In the genomic region with DNA sequence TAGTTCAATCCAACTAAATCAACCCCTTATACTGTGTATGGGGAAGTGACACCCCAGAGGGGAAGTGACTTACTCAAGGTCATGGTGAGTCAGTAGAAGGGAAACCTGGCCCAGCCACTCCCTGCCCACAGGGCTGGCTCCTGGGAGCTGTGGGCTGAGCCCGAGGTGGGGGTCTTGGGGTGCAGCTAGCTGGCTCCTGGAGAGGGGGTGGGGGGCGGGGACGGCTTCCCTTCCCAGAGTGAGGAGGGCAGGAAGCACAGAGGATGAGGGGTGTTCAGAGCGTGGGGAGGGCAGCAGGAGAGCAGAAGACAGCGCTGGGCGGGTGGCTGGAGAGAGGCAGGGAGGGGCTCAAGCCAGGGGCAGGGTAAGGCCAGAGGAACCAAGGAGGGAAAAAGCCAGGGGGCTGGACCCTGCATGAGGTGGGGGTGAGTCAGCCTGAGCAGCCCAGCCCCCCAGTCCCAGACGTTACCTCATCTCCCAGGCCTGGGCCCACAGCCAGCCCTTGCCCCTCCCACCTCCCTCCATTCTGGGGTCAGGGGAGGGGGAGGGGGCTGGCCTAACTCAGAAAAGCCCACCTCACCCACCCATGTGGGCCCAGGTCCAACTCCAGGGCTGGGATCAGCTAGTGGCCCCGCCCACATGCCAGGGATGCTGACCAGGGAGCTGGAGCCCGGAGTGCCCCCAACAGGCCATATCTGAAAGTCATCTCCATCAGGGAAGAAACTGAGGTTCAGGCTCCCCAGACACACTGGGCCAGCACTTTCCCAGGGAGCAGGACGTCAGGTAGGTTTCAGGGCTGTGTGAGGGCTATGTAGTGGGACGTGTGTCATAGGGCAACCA, we compare ENCODE assay signal across 1 cellular context.
A peak's percentile ranks its signal among the peaks of the same experiment; 100 is the strongest.
TF ChIP-seq lines count a peak whose summit lies in the region.

No MANE protein-coding gene starts in this region.

TF ChIP-seq in HEK293, 187 proteins besides CTCF, POLR2A, EP300 and RAD21 (continued from another document and continues in another):
- TF ChIP-seq, protein P1, sequence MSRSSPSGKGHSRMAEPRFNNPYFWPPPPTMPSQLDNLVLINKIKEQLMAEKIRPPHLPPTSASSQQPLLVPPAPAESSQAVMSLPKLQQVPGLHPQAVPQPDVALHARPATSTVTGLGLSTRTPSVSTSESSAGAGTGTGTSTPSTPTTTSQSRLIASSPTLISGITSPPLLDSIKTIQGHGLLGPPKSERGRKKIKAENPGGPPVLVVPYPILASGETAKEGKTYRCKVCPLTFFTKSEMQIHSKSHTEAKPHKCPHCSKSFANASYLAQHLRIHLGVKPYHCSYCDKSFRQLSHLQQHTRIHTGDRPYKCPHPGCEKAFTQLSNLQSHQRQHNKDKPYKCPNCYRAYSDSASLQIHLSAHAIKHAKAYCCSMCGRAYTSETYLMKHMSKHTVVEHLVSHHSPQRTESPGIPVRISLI (tag by site-specific recombination; IDR thresholded peaks at IDR 0.05): no peak
- TF ChIP-seq, protein P2, sequence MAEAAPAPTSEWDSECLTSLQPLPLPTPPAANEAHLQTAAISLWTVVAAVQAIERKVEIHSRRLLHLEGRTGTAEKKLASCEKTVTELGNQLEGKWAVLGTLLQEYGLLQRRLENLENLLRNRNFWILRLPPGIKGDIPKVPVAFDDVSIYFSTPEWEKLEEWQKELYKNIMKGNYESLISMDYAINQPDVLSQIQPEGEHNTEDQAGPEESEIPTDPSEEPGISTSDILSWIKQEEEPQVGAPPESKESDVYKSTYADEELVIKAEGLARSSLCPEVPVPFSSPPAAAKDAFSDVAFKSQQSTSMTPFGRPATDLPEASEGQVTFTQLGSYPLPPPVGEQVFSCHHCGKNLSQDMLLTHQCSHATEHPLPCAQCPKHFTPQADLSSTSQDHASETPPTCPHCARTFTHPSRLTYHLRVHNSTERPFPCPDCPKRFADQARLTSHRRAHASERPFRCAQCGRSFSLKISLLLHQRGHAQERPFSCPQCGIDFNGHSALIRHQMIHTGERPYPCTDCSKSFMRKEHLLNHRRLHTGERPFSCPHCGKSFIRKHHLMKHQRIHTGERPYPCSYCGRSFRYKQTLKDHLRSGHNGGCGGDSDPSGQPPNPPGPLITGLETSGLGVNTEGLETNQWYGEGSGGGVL (tag by site-specific recombination; IDR thresholded peaks at IDR 0.05): peak; percentile 86
- TF ChIP-seq ZNF24 (tag by site-specific recombination; IDR thresholded peaks at IDR 0.05): no peak
- TF ChIP-seq ZNF140 (tag by site-specific recombination; IDR thresholded peaks at IDR 0.05): no peak
- TF ChIP-seq ZNF354C (tag by site-specific recombination; IDR thresholded peaks at IDR 0.05; ENCODE audit: borderline replicate concordance, low read depth): no peak
- TF ChIP-seq, protein P3, sequence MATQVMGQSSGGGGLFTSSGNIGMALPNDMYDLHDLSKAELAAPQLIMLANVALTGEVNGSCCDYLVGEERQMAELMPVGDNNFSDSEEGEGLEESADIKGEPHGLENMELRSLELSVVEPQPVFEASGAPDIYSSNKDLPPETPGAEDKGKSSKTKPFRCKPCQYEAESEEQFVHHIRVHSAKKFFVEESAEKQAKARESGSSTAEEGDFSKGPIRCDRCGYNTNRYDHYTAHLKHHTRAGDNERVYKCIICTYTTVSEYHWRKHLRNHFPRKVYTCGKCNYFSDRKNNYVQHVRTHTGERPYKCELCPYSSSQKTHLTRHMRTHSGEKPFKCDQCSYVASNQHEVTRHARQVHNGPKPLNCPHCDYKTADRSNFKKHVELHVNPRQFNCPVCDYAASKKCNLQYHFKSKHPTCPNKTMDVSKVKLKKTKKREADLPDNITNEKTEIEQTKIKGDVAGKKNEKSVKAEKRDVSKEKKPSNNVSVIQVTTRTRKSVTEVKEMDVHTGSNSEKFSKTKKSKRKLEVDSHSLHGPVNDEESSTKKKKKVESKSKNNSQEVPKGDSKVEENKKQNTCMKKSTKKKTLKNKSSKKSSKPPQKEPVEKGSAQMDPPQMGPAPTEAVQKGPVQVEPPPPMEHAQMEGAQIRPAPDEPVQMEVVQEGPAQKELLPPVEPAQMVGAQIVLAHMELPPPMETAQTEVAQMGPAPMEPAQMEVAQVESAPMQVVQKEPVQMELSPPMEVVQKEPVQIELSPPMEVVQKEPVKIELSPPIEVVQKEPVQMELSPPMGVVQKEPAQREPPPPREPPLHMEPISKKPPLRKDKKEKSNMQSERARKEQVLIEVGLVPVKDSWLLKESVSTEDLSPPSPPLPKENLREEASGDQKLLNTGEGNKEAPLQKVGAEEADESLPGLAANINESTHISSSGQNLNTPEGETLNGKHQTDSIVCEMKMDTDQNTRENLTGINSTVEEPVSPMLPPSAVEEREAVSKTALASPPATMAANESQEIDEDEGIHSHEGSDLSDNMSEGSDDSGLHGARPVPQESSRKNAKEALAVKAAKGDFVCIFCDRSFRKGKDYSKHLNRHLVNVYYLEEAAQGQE (tag by site-specific recombination; IDR thresholded peaks at IDR 0.05): no peak
- no peak for TF ChIP-seq ZNF658 (tag by site-specific recombination; IDR thresholded peaks at IDR 0.05)
- no peak for TF ChIP-seq ZNF16 (tag by site-specific recombination; IDR thresholded peaks at IDR 0.05; ENCODE audit: low read depth)
- TF ChIP-seq SP2 (tag by site-specific recombination; IDR thresholded peaks at IDR 0.05): peak; percentile 61
- TF ChIP-seq ZNF544 (tag by site-specific recombination; IDR thresholded peaks at IDR 0.05): no peak
- TF ChIP-seq ZSCAN23 (tag by site-specific recombination; IDR thresholded peaks at IDR 0.05): no peak
- TF ChIP-seq KLF7 (tag by site-specific recombination; IDR thresholded peaks at IDR 0.05; ENCODE audit: borderline replicate concordance): peak; percentile 55; the same call in 1 of the 2 replicates
- peak; percentile 94 for TF ChIP-seq ZFP69B (tag by site-specific recombination; IDR thresholded peaks at IDR 0.05)
- no peak for TF ChIP-seq PRDM1 (tag by site-specific recombination; IDR thresholded peaks at IDR 0.05)
- TF ChIP-seq, protein P4, sequence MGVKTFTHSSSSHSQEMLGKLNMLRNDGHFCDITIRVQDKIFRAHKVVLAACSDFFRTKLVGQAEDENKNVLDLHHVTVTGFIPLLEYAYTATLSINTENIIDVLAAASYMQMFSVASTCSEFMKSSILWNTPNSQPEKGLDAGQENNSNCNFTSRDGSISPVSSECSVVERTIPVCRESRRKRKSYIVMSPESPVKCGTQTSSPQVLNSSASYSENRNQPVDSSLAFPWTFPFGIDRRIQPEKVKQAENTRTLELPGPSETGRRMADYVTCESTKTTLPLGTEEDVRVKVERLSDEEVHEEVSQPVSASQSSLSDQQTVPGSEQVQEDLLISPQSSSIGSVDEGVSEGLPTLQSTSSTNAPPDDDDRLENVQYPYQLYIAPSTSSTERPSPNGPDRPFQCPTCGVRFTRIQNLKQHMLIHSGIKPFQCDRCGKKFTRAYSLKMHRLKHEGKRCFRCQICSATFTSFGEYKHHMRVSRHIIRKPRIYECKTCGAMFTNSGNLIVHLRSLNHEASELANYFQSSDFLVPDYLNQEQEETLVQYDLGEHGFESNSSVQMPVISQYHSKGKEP (tag by site-specific recombination; IDR thresholded peaks at IDR 0.05): no peak
- TF ChIP-seq, protein P5, sequence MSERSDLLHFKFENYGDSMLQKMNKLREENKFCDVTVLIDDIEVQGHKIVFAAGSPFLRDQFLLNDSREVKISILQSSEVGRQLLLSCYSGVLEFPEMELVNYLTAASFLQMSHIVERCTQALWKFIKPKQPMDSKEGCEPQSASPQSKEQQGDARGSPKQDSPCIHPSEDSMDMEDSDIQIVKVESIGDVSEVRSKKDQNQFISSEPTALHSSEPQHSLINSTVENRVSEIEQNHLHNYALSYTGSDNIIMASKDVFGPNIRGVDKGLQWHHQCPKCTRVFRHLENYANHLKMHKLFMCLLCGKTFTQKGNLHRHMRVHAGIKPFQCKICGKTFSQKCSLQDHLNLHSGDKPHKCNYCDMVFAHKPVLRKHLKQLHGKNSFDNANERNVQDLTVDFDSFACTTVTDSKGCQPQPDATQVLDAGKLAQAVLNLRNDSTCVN (tag by site-specific recombination; optimal IDR thresholded peaks at IDR 0.05): no peak
- TF ChIP-seq ZNF174 (tag by site-specific recombination; IDR thresholded peaks at IDR 0.05): no peak
- TF ChIP-seq, protein P6, sequence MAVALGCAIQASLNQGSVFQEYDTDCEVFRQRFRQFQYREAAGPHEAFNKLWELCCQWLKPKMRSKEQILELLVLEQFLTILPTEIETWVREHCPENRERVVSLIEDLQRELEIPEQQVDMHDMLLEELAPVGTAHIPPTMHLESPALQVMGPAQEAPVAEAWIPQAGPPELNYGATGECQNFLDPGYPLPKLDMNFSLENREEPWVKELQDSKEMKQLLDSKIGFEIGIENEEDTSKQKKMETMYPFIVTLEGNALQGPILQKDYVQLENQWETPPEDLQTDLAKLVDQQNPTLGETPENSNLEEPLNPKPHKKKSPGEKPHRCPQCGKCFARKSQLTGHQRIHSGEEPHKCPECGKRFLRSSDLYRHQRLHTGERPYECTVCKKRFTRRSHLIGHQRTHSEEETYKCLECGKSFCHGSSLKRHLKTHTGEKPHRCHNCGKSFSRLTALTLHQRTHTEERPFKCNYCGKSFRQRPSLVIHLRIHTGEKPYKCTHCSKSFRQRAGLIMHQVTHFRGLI (tag by site-specific recombination; IDR thresholded peaks at IDR 0.05): no peak
- no peak for TF ChIP-seq ZNF433 (tag by site-specific recombination; IDR thresholded peaks at IDR 0.05; ENCODE audit: low read depth)
- no peak; the same call in 1 of the 2 replicates for TF ChIP-seq ZBTB48 (tag by site-specific recombination; IDR thresholded peaks at IDR 0.05)
- no peak for TF ChIP-seq ZNF266 (tag by site-specific recombination; IDR thresholded peaks at IDR 0.05; ENCODE audit: low read depth)
- no peak for TF ChIP-seq ZSCAN16 (tag by site-specific recombination; IDR thresholded peaks at IDR 0.05)
- no peak for TF ChIP-seq ZNF747 (tag by site-specific recombination; IDR thresholded peaks at IDR 0.05)
- peak; percentile 50 for TF ChIP-seq ZNF629 (tag by site-specific recombination; IDR thresholded peaks at IDR 0.05)
- peak; percentile 47; the same call in 1 of the 2 replicates for TF ChIP-seq ZNF660 (tag by site-specific recombination; IDR thresholded peaks at IDR 0.05)
- no peak for TF ChIP-seq WT1 (tag by site-specific recombination; IDR thresholded peaks at IDR 0.05)
- TF ChIP-seq, protein P7, sequence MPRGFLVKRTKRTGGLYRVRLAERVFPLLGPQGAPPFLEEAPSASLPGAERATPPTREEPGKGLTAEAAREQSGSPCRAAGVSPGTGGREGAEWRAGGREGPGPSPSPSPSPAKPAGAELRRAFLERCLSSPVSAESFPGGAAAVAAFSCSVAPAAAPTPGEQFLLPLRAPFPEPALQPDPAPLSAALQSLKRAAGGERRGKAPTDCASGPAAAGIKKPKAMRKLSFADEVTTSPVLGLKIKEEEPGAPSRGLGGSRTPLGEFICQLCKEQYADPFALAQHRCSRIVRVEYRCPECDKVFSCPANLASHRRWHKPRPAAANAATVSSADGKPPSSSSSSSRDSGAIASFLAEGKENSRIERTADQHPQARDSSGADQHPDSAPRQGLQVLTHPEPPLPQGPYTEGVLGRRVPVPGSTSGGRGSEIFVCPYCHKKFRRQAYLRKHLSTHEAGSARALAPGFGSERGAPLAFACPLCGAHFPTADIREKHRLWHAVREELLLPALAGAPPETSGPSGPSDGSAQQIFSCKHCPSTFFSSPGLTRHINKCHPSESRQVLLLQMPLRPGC (tag by site-specific recombination; IDR thresholded peaks at IDR 0.05): no peak
- TF ChIP-seq, protein P8, sequence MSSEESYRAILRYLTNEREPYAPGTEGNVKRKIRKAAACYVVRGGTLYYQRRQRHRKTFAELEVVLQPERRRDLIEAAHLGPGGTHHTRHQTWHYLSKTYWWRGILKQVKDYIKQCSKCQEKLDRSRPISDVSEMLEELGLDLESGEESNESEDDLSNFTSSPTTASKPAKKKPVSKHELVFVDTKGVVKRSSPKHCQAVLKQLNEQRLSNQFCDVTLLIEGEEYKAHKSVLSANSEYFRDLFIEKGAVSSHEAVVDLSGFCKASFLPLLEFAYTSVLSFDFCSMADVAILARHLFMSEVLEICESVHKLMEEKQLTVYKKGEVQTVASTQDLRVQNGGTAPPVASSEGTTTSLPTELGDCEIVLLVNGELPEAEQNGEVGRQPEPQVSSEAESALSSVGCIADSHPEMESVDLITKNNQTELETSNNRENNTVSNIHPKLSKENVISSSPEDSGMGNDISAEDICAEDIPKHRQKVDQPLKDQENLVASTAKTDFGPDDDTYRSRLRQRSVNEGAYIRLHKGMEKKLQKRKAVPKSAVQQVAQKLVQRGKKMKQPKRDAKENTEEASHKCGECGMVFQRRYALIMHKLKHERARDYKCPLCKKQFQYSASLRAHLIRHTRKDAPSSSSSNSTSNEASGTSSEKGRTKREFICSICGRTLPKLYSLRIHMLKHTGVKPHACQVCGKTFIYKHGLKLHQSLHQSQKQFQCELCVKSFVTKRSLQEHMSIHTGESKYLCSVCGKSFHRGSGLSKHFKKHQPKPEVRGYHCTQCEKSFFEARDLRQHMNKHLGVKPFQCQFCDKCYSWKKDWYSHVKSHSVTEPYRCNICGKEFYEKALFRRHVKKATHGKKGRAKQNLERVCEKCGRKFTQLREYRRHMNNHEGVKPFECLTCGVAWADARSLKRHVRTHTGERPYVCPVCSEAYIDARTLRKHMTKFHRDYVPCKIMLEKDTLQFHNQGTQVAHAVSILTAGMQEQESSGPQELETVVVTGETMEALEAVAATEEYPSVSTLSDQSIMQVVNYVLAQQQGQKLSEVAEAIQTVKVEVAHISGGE (tag by site-specific recombination; conservative IDR thresholded peaks at IDR 0.05; ENCODE audit: low read depth): no peak
- no peak for TF ChIP-seq ZNF223 (tag by site-specific recombination; IDR thresholded peaks at IDR 0.05)
- TF ChIP-seq ZIC2 (tag by site-specific recombination; IDR thresholded peaks at IDR 0.05): peak; percentile 27; the same call in 1 of the 2 replicates
- no peak for TF ChIP-seq ZNF239 (tag by site-specific recombination; IDR thresholded peaks at IDR 0.05)
- TF ChIP-seq SALL2 (tag by site-specific recombination; IDR thresholded peaks at IDR 0.05; ENCODE audit: borderline replicate concordance): no peak
- TF ChIP-seq, protein P9, sequence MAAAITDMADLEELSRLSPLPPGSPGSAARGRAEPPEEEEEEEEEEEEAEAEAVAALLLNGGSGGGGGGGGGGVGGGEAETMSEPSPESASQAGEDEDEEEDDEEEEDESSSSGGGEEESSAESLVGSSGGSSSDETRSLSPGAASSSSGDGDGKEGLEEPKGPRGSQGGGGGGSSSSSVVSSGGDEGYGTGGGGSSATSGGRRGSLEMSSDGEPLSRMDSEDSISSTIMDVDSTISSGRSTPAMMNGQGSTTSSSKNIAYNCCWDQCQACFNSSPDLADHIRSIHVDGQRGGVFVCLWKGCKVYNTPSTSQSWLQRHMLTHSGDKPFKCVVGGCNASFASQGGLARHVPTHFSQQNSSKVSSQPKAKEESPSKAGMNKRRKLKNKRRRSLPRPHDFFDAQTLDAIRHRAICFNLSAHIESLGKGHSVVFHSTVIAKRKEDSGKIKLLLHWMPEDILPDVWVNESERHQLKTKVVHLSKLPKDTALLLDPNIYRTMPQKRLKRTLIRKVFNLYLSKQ (tag by site-specific recombination; IDR thresholded peaks at IDR 0.05; ENCODE audit: borderline replicate concordance): no peak
- TF ChIP-seq GFI1B (tag by site-specific recombination; IDR thresholded peaks at IDR 0.05): no peak
- TF ChIP-seq ZNF132 (tag by site-specific recombination; IDR thresholded peaks at IDR 0.05; ENCODE audit: borderline replicate concordance): no peak
- peak; percentile 76 for TF ChIP-seq GLIS1 (tag by site-specific recombination; IDR thresholded peaks at IDR 0.05)
- no peak for TF ChIP-seq ZNF623 (tag by site-specific recombination; IDR thresholded peaks at IDR 0.05)
- TF ChIP-seq YY1 (tag by site-specific recombination; IDR thresholded peaks at IDR 0.05): no peak
